Comparison of ENCODE assay signal across 8 cellular contexts in the genomic region with DNA sequence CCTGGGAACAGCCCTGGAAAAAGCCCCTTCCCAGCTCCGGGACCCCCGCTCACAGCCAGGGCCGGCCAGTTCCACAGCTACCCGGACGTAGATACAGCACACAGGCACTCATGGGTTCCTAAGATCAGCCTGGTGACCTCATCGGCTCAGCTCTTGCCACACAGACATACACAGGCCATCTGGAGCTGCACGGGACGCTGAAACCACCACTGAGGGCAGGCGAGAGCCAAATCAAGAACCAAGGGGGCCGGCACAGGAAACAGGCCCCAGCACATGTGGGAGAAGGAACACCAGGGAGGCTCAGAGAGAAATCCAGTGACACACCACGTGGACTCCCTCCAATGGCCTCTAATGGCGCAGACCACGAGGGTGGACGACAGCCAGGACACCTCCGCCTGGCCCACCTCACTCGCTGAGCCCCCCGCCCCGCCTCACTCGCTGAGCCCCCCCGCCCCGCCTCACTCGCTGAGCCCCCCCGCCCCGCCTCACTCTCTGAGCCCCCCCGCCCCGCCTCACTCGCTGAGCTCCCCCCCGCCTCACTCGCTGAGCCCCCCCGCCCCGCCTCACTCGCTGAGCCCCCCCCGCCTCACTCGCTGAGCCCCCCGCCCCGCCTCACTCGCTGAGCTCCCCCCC.
DNase-seq lines count a peak whose midpoint lies in the region; ATAC-seq and TF ChIP-seq lines count a peak whose summit lies in the region.

No MANE protein-coding gene starts in this region.

- intact Hi-C loops in CD14-positive monocyte (cut with micrococcal nuclease) (no loop called here), thyroid gland (cut with DNase I) (no loop called here)

- peaks cover 0 to 4% (median 1%) of the 10 kb centered on the region in 3 donors for H3K27me3 Mint-ChIP-seq in CD14-positive monocyte (ENCODE audit: low read depth in 3 of 3)

- TF ChIP-seq POLR2A in thyroid gland (IDR thresholded peaks at IDR 0.05) = no peak

- H3K4me3 ChIP-seq in HFF-Myc (replicated peaks; ENCODE audit: low read depth, low read length) = no peak overlapping the region
- peak overlapping the region in 1 of 2 experiments; percentile 9; a peak in 1 of 4 replicates for H3K4me3 ChIP-seq in SK-N-SH (ENCODE audit: low read depth in 2 of 2, low read length in 1 of 2)
- H3K4me3 ChIP-seq in thyroid gland (replicated peaks in 1 of 3) = no peak overlapping the region

- H3K27me3 ChIP-seq in SK-N-SH (ENCODE audit: insufficient read depth) = no peaks in the 10 kb centered on the region
- no peaks in the 10 kb centered on the region for H3K27me3 ChIP-seq in thyroid gland

- DNase-seq in CD14-positive monocyte (ENCODE audit: low spot score) = peak; percentile 85
- DNase-seq in HFF-Myc (ENCODE audit: extremely low read depth, low read depth) = peak; percentile 79
- DNase-seq in SK-N-SH = peak; percentile 83
- DNase-seq in glomerular visceral epithelial cell (ENCODE audit: extremely low spot score) = peak; percentile 42
- DNase-seq in stimulated activated naive CD8-positive, alpha-beta T cell treated with anti-CD3 and anti-CD28 coated beads, Interleukin-15, Interleukin-2, amounts not matched to agents 100 U/mL and 50 U/mL, for 24 hours = peak; percentile 44
- DNase-seq in thyroid gland = no peak

- H3K9ac ChIP-seq in SK-N-SH = no peak overlapping the region

- peaks cover 35% of the 10 kb centered on the region for H3K4me1 Mint-ChIP-seq in CD14-positive monocyte

- H3K27ac Mint-ChIP-seq in CD14-positive monocyte = peak overlapping the region in 6 of 7 donors; percentile 12 to 80 (median 62)

- H3K79me2 ChIP-seq in SK-N-SH (ENCODE audit: insufficient read depth) = peaks cover 84% of the 10 kb centered on the region

- peaks cover 10% of the 10 kb centered on the region for H3F3A ChIP-seq in SK-N-SH (replicated peaks; ENCODE audit: insufficient read depth)

- WGBS in SK-N-SH (ENCODE audit: low lambda C conversion rate) = 47% methylated on average over 9 of the region's 37 CpGs
- 87 to 93% methylated on average over 21 to 23 of the region's 37 CpGs for WGBS in thyroid gland, 2 donors

- H3K9me2 ChIP-seq in SK-N-SH = no peaks in the 10 kb centered on the region

- H2AFZ ChIP-seq in SK-N-SH (ENCODE audit: low read depth) = no peak overlapping the region

- H3K9me3 ChIP-seq in SK-N-SH (no peaks in the 10 kb centered on the region), thyroid gland (no peaks in the 10 kb centered on the region)

- peaks cover 2 to 5% of the 10 kb centered on the region in 2 experiments for H3K36me3 ChIP-seq in SK-N-SH (replicated peaks in 1 of 2; ENCODE audit: control insufficient read depth in 1 of 2, insufficient read depth in 2 of 2, low read length in 1 of 2)
- H3K36me3 ChIP-seq in thyroid gland = no peaks in the 10 kb centered on the region

- peak; percentile 65 for ATAC-seq in stimulated activated naive CD8-positive, alpha-beta T cell treated with anti-CD3 and anti-CD28 coated beads, Interleukin-15, Interleukin-2, amounts not matched to agents 100 U/mL and 50 U/mL, for 24 hours
- ATAC-seq in GM19328 (IDR thresholded peaks at IDR 0.05; ENCODE audit: unreplicated experiment) = no peak
- ATAC-seq in GM21528 (IDR thresholded peaks at IDR 0.05; ENCODE audit: low FRiP score, unreplicated experiment) = no peak

- peaks cover 0 to 5% of the 10 kb centered on the region in 2 experiments; a peak in 1 of 4 replicates for H3K4me1 ChIP-seq in SK-N-SH (ENCODE audit: control insufficient read depth in 1 of 2, insufficient read depth in 2 of 2, low read depth in 1 of 2, low read length in 1 of 2)
- H3K4me1 ChIP-seq in thyroid gland = peaks cover 11 to 15% of the 10 kb centered on the region in 2 donors

- TF ChIP-seq RAD21 in SK-N-SH (IDR thresholded peaks at IDR 0.05; ENCODE audit: low read length) = peak; percentile 27

- H3K27ac ChIP-seq in SK-N-SH (ENCODE audit: low read depth in 2 of 2, low read length in 1 of 2) (peak overlapping the region in 1 of 2 experiments; percentile 22; a peak in 2 of 4 replicates), thyroid gland (no peak overlapping the region)

- no peak for TF ChIP-seq EP300 in SK-N-SH (IDR thresholded peaks at IDR 0.05; ENCODE audit: borderline replicate concordance in 1 of 2, low read depth in 1 of 2, low read length in 1 of 2)

- TF ChIP-seq CTCF in CD14-positive monocyte (IDR thresholded peaks at IDR 0.05) (peak; percentile 37), HFF-Myc (IDR thresholded peaks at IDR 0.05; ENCODE audit: low read depth, low read length, missing control alignments) (no peak), SK-N-SH (IDR thresholded peaks at IDR 0.05) (no peak), thyroid gland (IDR thresholded peaks at IDR 0.05) (no peak)

- CTCF ChIA-PET in SK-N-SH (lab: Yijun Ruan, JAX) = interaction anchor here (1.2 kb wide), 1 partner anchor 21 kb away, joined by 3 read pairs; no protein-coding TSS in a partner anchor

- peaks cover 60 to 79% of the 10 kb centered on the region in 2 donors for H3K36me3 Mint-ChIP-seq in CD14-positive monocyte

- no peak overlapping the region for H3K4me3 Mint-ChIP-seq in CD14-positive monocyte

- POLR2A ChIA-PET in SK-N-SH (lab: Yijun Ruan, JAX) = no interaction called here

- H4K20me1 ChIP-seq in SK-N-SH (ENCODE audit: insufficient read depth) = 0 out of 2 replicates have a peak, but pooled peaks cover 19% of the 10 kb centered on the region

- H3K9me3 Mint-ChIP-seq in CD14-positive monocyte = peaks cover 0 to 6% (median 1%) of the 10 kb centered on the region in 7 donors

- H3K4me2 ChIP-seq in SK-N-SH = no peak overlapping the region

TF ChIP-seq in SK-N-SH, 30 proteins besides CTCF, POLR2A, EP300 and RAD21:
- no peak for TF ChIP-seq ELF1 (IDR thresholded peaks at IDR 0.05)
- TF ChIP-seq MXI1 (IDR thresholded peaks at IDR 0.05; ENCODE audit: low read depth, low read length) = peak; percentile 86; the same call in 1 of the 2 replicates

Comparison
In these comparisons a context has a peak if more than half of its experiments do, and no peak if none do; other contexts are left out.
1. DNase-seq: peak in CD14-positive monocyte (single experiment), HFF-Myc (single experiment), SK-N-SH (single experiment), glomerular visceral epithelial cell (single experiment) and stimulated activated naive CD8-positive, alpha-beta T cell treated with anti-CD3 and anti-CD28 coated beads, Interleukin-15, Interleukin-2, amounts not matched to agents 100 U/mL and 50 U/mL, for 24 hours (single experiment); none in thyroid gland (0 of 2).